14 cellular contexts compared by ENCODE assay signal in genomic region chr6:25122001-25122400, GRCh38.
A peak's percentile ranks its signal among the peaks of the same experiment; 100 is the strongest.
DNase-seq lines count a peak whose midpoint lies in the region; ATAC-seq and TF ChIP-seq lines count a peak whose summit lies in the region.
"Had no signal": no experiment of that assay in that cellular context is flagged by ENCODE, and none has a peak within 500 bp of the region (broad histone marks: within the 10 kb centered on the region; RNA-seq: fewer than 3 reads in every experiment).

No MANE protein-coding gene starts in this region.

- no peaks in the 10 kb centered on the region for H3K9me3 ChIP-seq in vagina

- H3K27ac Mint-ChIP-seq in activated CD4-positive, alpha-beta T cell treated with anti-CD3 and anti-CD28 coated beads, Interleukin-2, amount 10 ng/mL, durations not matched to agents 24 days and 14 days: no peak overlapping the region
- H3K27ac Mint-ChIP-seq in chondrocyte (ENCODE audit: unreplicated experiment): peak overlapping the region; percentile 41
- no peak overlapping the region for H3K27ac Mint-ChIP-seq in activated naive CD4-positive, alpha-beta T cell treated with anti-CD3 and anti-CD28 coated beads for 36 hours
- H3K27ac Mint-ChIP-seq: T-helper 1 cell treated with Interleukin-12 subunit alpha and Interleukin-12 subunit beta and Interleukin-4 antibody, amounts not matched to agents 30 μg/mL and 1 μg/mL, for 36 hours had no signal

- peaks cover 20% of the 10 kb centered on the region for H3K4me1 ChIP-seq in vagina

- H3K27me3 Mint-ChIP-seq in activated CD4-positive, alpha-beta T cell treated with anti-CD3 and anti-CD28 coated beads, Interleukin-2, amount 10 ng/mL, durations not matched to agents 24 days and 14 days: no peaks in the 10 kb centered on the region
- no peaks in the 10 kb centered on the region for H3K27me3 Mint-ChIP-seq in chondrocyte (ENCODE audit: low read depth)
- H3K27me3 Mint-ChIP-seq in activated naive CD4-positive, alpha-beta T cell treated with anti-CD3 and anti-CD28 coated beads for 36 hours (ENCODE audit: low read depth): no peaks in the 10 kb centered on the region
- H3K27me3 Mint-ChIP-seq: naive thymus-derived CD4-positive, alpha-beta T cell had no signal

- CTCF ChIA-PET in activated naive CD4-positive, alpha-beta T cell treated with anti-CD3 and anti-CD28 coated beads for 36 hours (lab: Charles Lee): no interaction called here

- H3K9me3 Mint-ChIP-seq in activated CD4-positive, alpha-beta T cell treated with anti-CD3 and anti-CD28 coated beads, Interleukin-2, amount 10 ng/mL, durations not matched to agents 24 days and 14 days: peaks cover 6% of the 10 kb centered on the region
- peaks cover 4% of the 10 kb centered on the region for H3K9me3 Mint-ChIP-seq in chondrocyte (ENCODE audit: low read depth)
- H3K9me3 Mint-ChIP-seq in activated naive CD4-positive, alpha-beta T cell treated with anti-CD3 and anti-CD28 coated beads for 36 hours: peaks cover 4% of the 10 kb centered on the region
- H3K9me3 Mint-ChIP-seq: T-helper 1 cell treated with Interleukin-12 subunit alpha and Interleukin-12 subunit beta and Interleukin-4 antibody, amounts not matched to agents 30 μg/mL and 1 μg/mL, for 36 hours had no signal

- no peaks in the 10 kb centered on the region for H3K27me3 ChIP-seq in vagina

- ATAC-seq in left lobe of liver (peak; percentile 55), HG03457 (IDR thresholded peaks at IDR 0.05; ENCODE audit: unreplicated experiment) (no peak)
- ATAC-seq: naive thymus-derived CD4-positive, alpha-beta T cell had no signal

- H3K4me3 Mint-ChIP-seq in activated CD4-positive, alpha-beta T cell treated with anti-CD3 and anti-CD28 coated beads, Interleukin-2, amount 10 ng/mL, durations not matched to agents 24 days and 14 days: no peak overlapping the region
- no peak overlapping the region for H3K4me3 Mint-ChIP-seq in chondrocyte (ENCODE audit: unreplicated experiment)
- H3K4me3 Mint-ChIP-seq in activated naive CD4-positive, alpha-beta T cell treated with anti-CD3 and anti-CD28 coated beads for 36 hours: no peak overlapping the region
- H3K4me3 Mint-ChIP-seq: naive thymus-derived CD4-positive, alpha-beta T cell had no signal

- peak; percentile 47 for DNase-seq in activated CD4-positive, alpha-beta T cell treated with anti-CD3 and anti-CD28 coated beads, Interleukin-2, amount 10 ng/mL, durations not matched to agents 24 days and 14 days
- no peak for DNase-seq in activated CD4-positive, alpha-beta T cell treated with anti-CD3 and anti-CD28 coated beads, Interleukin-2, amount 50 U/mL, for 48 hours
- DNase-seq in chondrocyte (ENCODE audit: low spot score) (no peak), left lobe of liver (ENCODE audit: low spot score) (no peak), vagina (ENCODE audit: extremely low spot score in 2 of 2) (no peak), NAMALWA (ENCODE audit: low spot score) (no peak)
- DNase-seq in activated naive CD4-positive, alpha-beta T cell treated with anti-CD3 and anti-CD28 coated beads for 36 hours: no peak
- DNase-seq: central memory CD4-positive, alpha-beta T cell; H7; hypothalamus; KG1; naive thymus-derived CD4-positive, alpha-beta T cell had no signal

- no peaks in the 10 kb centered on the region for H3K36me3 ChIP-seq in vagina

- H3K27ac ChIP-seq in vagina: peak overlapping the region; percentile 21

- TF ChIP-seq POLR2A in vagina (IDR thresholded peaks at IDR 0.05): no peak

- no peak for TF ChIP-seq CTCF in chondrocyte (IDR thresholded peaks at IDR 0.05)
- no peak for TF ChIP-seq CTCF in vagina (IDR thresholded peaks at IDR 0.05)

- H3K36me3 Mint-ChIP-seq in activated CD4-positive, alpha-beta T cell treated with anti-CD3 and anti-CD28 coated beads, Interleukin-2, amount 10 ng/mL, durations not matched to agents 24 days and 14 days (ENCODE audit: low read depth): peaks cover 73% of the 10 kb centered on the region
- H3K36me3 Mint-ChIP-seq in chondrocyte (ENCODE audit: low read depth): no peaks in the 10 kb centered on the region
- H3K36me3 Mint-ChIP-seq in activated naive CD4-positive, alpha-beta T cell treated with anti-CD3 and anti-CD28 coated beads for 36 hours (ENCODE audit: low read depth): peaks cover 63% of the 10 kb centered on the region

- H3K4me3 ChIP-seq in vagina: no peak overlapping the region

- intact Hi-C loops in activated CD4-positive, alpha-beta T cell treated with anti-CD3 and anti-CD28 coated beads, Interleukin-2, amount 10 ng/mL, durations not matched to agents 24 days and 14 days (cut with micrococcal nuclease): no loop called here
- intact Hi-C loops in vagina (cut with DNase I): no loop called here
- intact Hi-C loops in activated naive CD4-positive, alpha-beta T cell treated with anti-CD3 and anti-CD28 coated beads for 36 hours (cut with micrococcal nuclease): no loop called here

- peaks cover 65% of the 10 kb centered on the region for H3K4me1 Mint-ChIP-seq in activated CD4-positive, alpha-beta T cell treated with anti-CD3 and anti-CD28 coated beads, Interleukin-2, amount 10 ng/mL, durations not matched to agents 24 days and 14 days
- H3K4me1 Mint-ChIP-seq in chondrocyte (ENCODE audit: low read depth): peaks cover 20% of the 10 kb centered on the region
- peaks cover 45% of the 10 kb centered on the region for H3K4me1 Mint-ChIP-seq in activated naive CD4-positive, alpha-beta T cell treated with anti-CD3 and anti-CD28 coated beads for 36 hours (ENCODE audit: low read depth)
